ENCODE assay signal across 8 cellular contexts in the genomic region with DNA sequence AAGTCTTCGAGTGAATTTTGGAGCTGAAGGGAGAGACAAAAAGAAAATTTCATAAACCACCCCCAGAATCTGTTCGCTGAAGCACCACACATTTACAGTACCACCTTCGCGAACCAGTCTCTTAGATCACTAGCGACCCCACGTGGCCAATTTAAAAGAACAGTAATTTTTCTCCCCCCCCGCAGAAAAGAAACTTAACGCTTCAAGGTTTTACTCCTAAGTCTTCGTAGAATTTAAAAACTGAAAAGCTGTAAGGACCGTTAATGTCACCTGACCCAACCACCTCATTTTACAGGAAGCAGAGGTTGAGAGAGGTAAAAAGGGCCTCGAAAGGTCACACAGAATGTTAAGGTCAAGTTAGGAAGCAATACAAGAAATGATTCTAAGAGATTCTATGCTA.
A peak's percentile ranks its signal among the peaks of the same experiment; 100 is the strongest.
DNase-seq lines count a peak whose midpoint lies in the region; ATAC-seq, FAIRE-seq and TF ChIP-seq lines count a peak whose summit lies in the region.

No MANE protein-coding gene starts in this region.

- no peaks in the 10 kb centered on the region for H3K36me3 Mint-ChIP-seq in activated T-cell treated with anti-CD3 and anti-CD28 coated beads, Interleukin-2, amount 50 U/mL, for 4 hours (ENCODE audit: insufficient read depth)

- 15% methylated on average over 11 of the region's 11 CpGs for WGBS in prostate gland

- H3K9me3 ChIP-seq in prostate gland = no peaks in the 10 kb centered on the region

- peak; percentile 50 for DNase-seq in NCI-H82 (lab: John Stamatoyannopoulos, UW)
- DNase-seq in activated T-cell treated with anti-CD3 and anti-CD28 coated beads, Interleukin-2, amount 50 U/mL, for 4 hours = peak; percentile 60
- peak; percentile 60 for DNase-seq in fibroblast of the conjunctiva (ENCODE audit: low read depth)
- no peak for DNase-seq in prostate gland (ENCODE audit: low spot score)
- DNase-seq in H54 (ENCODE audit: insufficient read length, low spot score) = no peak

- peak; percentile 48 to 67 for ATAC-seq in activated T-cell treated with anti-CD3 and anti-CD28 coated beads, Interleukin-2, amount 50 U/mL, for 4 hours
- no peak for ATAC-seq in HG03039 (IDR thresholded peaks at IDR 0.05; ENCODE audit: unreplicated experiment)

- TF ChIP-seq CTCF in 22Rv1 (IDR thresholded peaks at IDR 0.05) (peak; percentile 81), GM12875 (IDR thresholded peaks at IDR 0.05; ENCODE audit: borderline replicate concordance, insufficient read depth, low read depth, low read length) (peak; percentile 44; the same call in 1 of the 2 replicates), prostate gland (IDR thresholded peaks at IDR 0.05) (peak in 3 of 4 experiments; percentile 32 to 46 (median 32))

- no peaks in the 10 kb centered on the region for H3K36me3 ChIP-seq in prostate gland

- H3K9me3 Mint-ChIP-seq in activated T-cell treated with anti-CD3 and anti-CD28 coated beads, Interleukin-2, amount 50 U/mL, for 4 hours = no peaks in the 10 kb centered on the region

- H3K27ac ChIP-seq in 22Rv1 (no peak overlapping the region), prostate gland (no peak overlapping the region)

- intact Hi-C loops in prostate gland (cut with DNase I) = loop anchor here (5.0 to 10.0 kb wide), 5 partner anchors 410 to 1032 kb away; no protein-coding TSS in a partner anchor

- H3K4me1 ChIP-seq in prostate gland (replicated peaks) = no peaks in the 10 kb centered on the region

- no peak for TF ChIP-seq POLR2A in prostate gland (IDR thresholded peaks at IDR 0.05)
- no peak for TF ChIP-seq POLR2A in H54 (IDR thresholded peaks at IDR 0.05; ENCODE audit: low read depth, low read length)

- no peak overlapping the region for H3K4me3 ChIP-seq in GM12875 (ENCODE audit: low read depth, low read length)
- no peak overlapping the region for H3K4me3 ChIP-seq in prostate gland

- no peaks in the 10 kb centered on the region for H3K27me3 ChIP-seq in prostate gland (replicated peaks; ENCODE audit: insufficient read depth)

- peak overlapping the region; percentile 49 for H3K4me3 Mint-ChIP-seq in activated T-cell treated with anti-CD3 and anti-CD28 coated beads, Interleukin-2, amount 50 U/mL, for 4 hours

- H3K4me1 Mint-ChIP-seq in activated T-cell treated with anti-CD3 and anti-CD28 coated beads, Interleukin-2, amount 50 U/mL, for 4 hours (ENCODE audit: low read depth) = peaks cover 10% of the 10 kb centered on the region

- no peak for FAIRE-seq in H54 (lab: Jason Lieb, UNC)

- no peaks in the 10 kb centered on the region for H3K27me3 Mint-ChIP-seq in activated T-cell treated with anti-CD3 and anti-CD28 coated beads, Interleukin-2, amount 50 U/mL, for 4 hours (ENCODE audit: low read depth)

Comparison
In these comparisons a context has a peak if more than half of its experiments do, and no peak if none do; other contexts are left out.
1. DNase-seq: peak in NCI-H82 (single experiment), activated T-cell treated with anti-CD3 and anti-CD28 coated beads, Interleukin-2, amount 50 U/mL, for 4 hours (single experiment) and fibroblast of the conjunctiva (single experiment); none in prostate gland (single experiment) and H54 (single experiment).
2. Peak in every context shown above with its lines, with median percentiles within 50 percentile points of each other: CTCF ChIP-seq.